11 cellular contexts compared by ENCODE assay signal in genomic region chr2:234243871-234244565, GRCh38.
DNase-seq lines count a peak whose midpoint lies in the region; ATAC-seq and TF ChIP-seq lines count a peak whose summit lies in the region.
"Had no signal": no experiment of that assay in that cellular context is flagged by ENCODE, and none has a peak within 500 bp of the region (broad histone marks: within the 10 kb centered on the region; RNA-seq: fewer than 3 reads in every experiment).

No MANE protein-coding gene starts in this region.

- H3K4me3 Mint-ChIP-seq in CD4-positive, alpha-beta T cell, result peak overlapping the region; percentile 72
- H3K4me3 Mint-ChIP-seq in HFFc6, result peak overlapping the region; percentile 55; the same call in 1 of the 2 replicates
- H3K4me3 Mint-ChIP-seq in activated CD4-positive, alpha-beta memory T cell treated with anti-CD3 and anti-CD28 coated beads, Interleukin-2, amount 10 ng/mL, durations not matched to agents 7 days and 5 days, result peak overlapping the region; percentile 53
- H3K4me3 Mint-ChIP-seq: endodermal cell had no signal

- CTCF ChIA-PET in CD4-positive, alpha-beta T cell (lab: Charles Lee), result no interaction called here
- CTCF ChIA-PET in activated CD4-positive, alpha-beta memory T cell treated with anti-CD3 and anti-CD28 coated beads, Interleukin-2, amount 10 ng/mL, durations not matched to agents 7 days and 5 days (lab: Charles Lee), result interaction anchor here (1.1 kb wide), 1 partner anchor 109 kb away, joined by 3 read pairs; no protein-coding TSS in a partner anchor

- peaks cover 2% of the 10 kb centered on the region for H3K9me3 ChIP-seq in CD4-positive, alpha-beta T cell (ENCODE audit: control insufficient read depth, low read length)
- H3K9me3 ChIP-seq: prostate gland had no signal

- no peak for TF ChIP-seq CTCF in CD4-positive, alpha-beta T cell (IDR thresholded peaks at IDR 0.05)
- no peak for TF ChIP-seq CTCF in HFFc6 (IDR thresholded peaks at IDR 0.05)
- no peak for TF ChIP-seq CTCF in GM20000 (IDR thresholded peaks at IDR 0.05; ENCODE audit: extremely low read depth, missing control alignments)

- peaks cover 9% of the 10 kb centered on the region for H3K4me1 Mint-ChIP-seq in CD4-positive, alpha-beta T cell (ENCODE audit: low read depth)
- peaks cover 74% of the 10 kb centered on the region for H3K4me1 Mint-ChIP-seq in HFFc6 (ENCODE audit: low read depth)
- peaks cover 21% of the 10 kb centered on the region for H3K4me1 Mint-ChIP-seq in activated CD4-positive, alpha-beta memory T cell treated with anti-CD3 and anti-CD28 coated beads, Interleukin-2, amount 10 ng/mL, durations not matched to agents 7 days and 5 days
- H3K4me1 Mint-ChIP-seq: endodermal cell had no signal

- H3K27ac Mint-ChIP-seq in CD4-positive, alpha-beta T cell, result peak overlapping the region; percentile 56
- H3K27ac Mint-ChIP-seq in HFFc6, result no peak overlapping the region
- peak overlapping the region; percentile 77 for H3K27ac Mint-ChIP-seq in activated CD4-positive, alpha-beta memory T cell treated with anti-CD3 and anti-CD28 coated beads, Interleukin-2, amount 10 ng/mL, durations not matched to agents 7 days and 5 days
- H3K27ac Mint-ChIP-seq: endodermal cell had no signal

- no peak for DNase-seq in CD4-positive, alpha-beta T cell
- DNase-seq in HFFc6 (no peak), iris pigment epithelial cell (ENCODE audit: low read depth) (peak; percentile 64), NCI-H128 (lab: John Stamatoyannopoulos, UW; ENCODE audit: unreplicated experiment) (no peak), GM20000 (ENCODE audit: low spot score) (no peak), NCI-H2081 treated with DMSO at 0.1 percent for 48 hours (lab: John Stamatoyannopoulos, UW) (no peak), iPS-NIHi11 (ENCODE audit: low spot score) (no peak)
- peak; percentile 23 for DNase-seq in activated CD4-positive, alpha-beta memory T cell treated with anti-CD3 and anti-CD28 coated beads, Interleukin-2, amount 10 ng/mL, durations not matched to agents 7 days and 5 days
- DNase-seq: endodermal cell, NCI-H187 treated with DMSO at 0.1 percent for 48 hours had no signal

- H3K27ac ChIP-seq in CD4-positive, alpha-beta T cell (ENCODE audit: low read depth, low read length), result no peak overlapping the region
- H3K27ac ChIP-seq: prostate gland had no signal

- intact Hi-C loops in CD4-positive, alpha-beta T cell (cut with DNase I, micrococcal nuclease), result no loop called here

- no peaks in the 10 kb centered on the region for H3K27me3 ChIP-seq in CD4-positive, alpha-beta T cell (ENCODE audit: control insufficient read depth, insufficient read depth, low read length)

- POLR2A ChIA-PET in CD4-positive, alpha-beta T cell (lab: Charles Lee), result interaction anchor here (1.1 kb wide), 1 partner anchor 10 kb away, joined by 4 read pairs; no protein-coding TSS in a partner anchor
- POLR2A ChIA-PET in activated CD4-positive, alpha-beta memory T cell treated with anti-CD3 and anti-CD28 coated beads, Interleukin-2, amount 10 ng/mL, durations not matched to agents 7 days and 5 days (lab: Charles Lee), result no interaction called here

- H3K9me3 Mint-ChIP-seq in CD4-positive, alpha-beta T cell, result peaks cover 2% of the 10 kb centered on the region
- no peaks in the 10 kb centered on the region for H3K9me3 Mint-ChIP-seq in HFFc6
- peaks cover 5% of the 10 kb centered on the region for H3K9me3 Mint-ChIP-seq in activated CD4-positive, alpha-beta memory T cell treated with anti-CD3 and anti-CD28 coated beads, Interleukin-2, amount 10 ng/mL, durations not matched to agents 7 days and 5 days

- no peaks in the 10 kb centered on the region for H3K36me3 Mint-ChIP-seq in CD4-positive, alpha-beta T cell (ENCODE audit: low read depth)
- H3K36me3 Mint-ChIP-seq in HFFc6 (ENCODE audit: low read depth), result peaks cover 6% of the 10 kb centered on the region; the same call in 1 of the 2 replicates
- peaks cover 4% of the 10 kb centered on the region for H3K36me3 Mint-ChIP-seq in activated CD4-positive, alpha-beta memory T cell treated with anti-CD3 and anti-CD28 coated beads, Interleukin-2, amount 10 ng/mL, durations not matched to agents 7 days and 5 days (ENCODE audit: low read depth)

- no peak for ATAC-seq in CD4-positive, alpha-beta T cell (ENCODE audit: poor library complexity)

- H3K27me3 Mint-ChIP-seq in CD4-positive, alpha-beta T cell, result no peaks in the 10 kb centered on the region
- H3K27me3 Mint-ChIP-seq in HFFc6 (ENCODE audit: insufficient read depth), result peaks cover 1% of the 10 kb centered on the region
- no peaks in the 10 kb centered on the region for H3K27me3 Mint-ChIP-seq in activated CD4-positive, alpha-beta memory T cell treated with anti-CD3 and anti-CD28 coated beads, Interleukin-2, amount 10 ng/mL, durations not matched to agents 7 days and 5 days

Comparison
In these comparisons a context has a peak if more than half of its experiments do, and no peak if none do; other contexts are left out.
1. DNase-seq: peak in activated CD4-positive, alpha-beta memory T cell treated with anti-CD3 and anti-CD28 coated beads, Interleukin-2, amount 10 ng/mL, durations not matched to agents 7 days and 5 days (single experiment) and iris pigment epithelial cell (single experiment); none in CD4-positive, alpha-beta T cell (0 of 10), HFFc6 (single experiment), NCI-H128 (single experiment), GM20000 (single experiment), NCI-H2081 treated with DMSO at 0.1 percent for 48 hours (single experiment) and iPS-NIHi11 (single experiment).
2. Peak in every context shown above with its lines, with median percentiles within 50 percentile points of each other: H3K4me3 Mint-ChIP-seq.